8 cellular contexts compared by ENCODE assay signal in genomic region chr2:667332-668000, GRCh38. TPM values are rescaled to one million over a fixed set of nuclear protein-coding genes. Genes with fewer than 3 reads are reported as not detected.
DNase-seq lines count a peak whose midpoint lies in the region; ATAC-seq and TF ChIP-seq lines count a peak whose summit lies in the region.

No MANE protein-coding gene starts in this region.

- ATAC-seq in lower lobe of right lung (no peak), HG03045 (IDR thresholded peaks at IDR 0.05; ENCODE audit: unreplicated experiment) (no peak)

- peak; percentile 44 for DNase-seq in activated CD4-positive, alpha-beta memory T cell treated with anti-CD3 and anti-CD28 coated beads for 36 hours
- no peak for DNase-seq in activated CD4-positive, alpha-beta memory T cell treated with anti-CD3 and anti-CD28 coated beads, Interleukin-2, amount 10 ng/mL, durations not matched to agents 7 days and 5 days
- DNase-seq in M059J (ENCODE audit: low read depth) (peak; percentile 65), brain microvascular endothelial cell (peak; percentile 57), lower lobe of right lung (no peak), DMS79 treated with DMSO at 0.1 percent for 48 hours (lab: John Stamatoyannopoulos, UW) (no peak), NCI-H1417 treated with DMSO at 0.1 percent for 48 hours (lab: John Stamatoyannopoulos, UW) (no peak)

- peaks cover 18% of the 10 kb centered on the region for H3K4me1 Mint-ChIP-seq in activated CD4-positive, alpha-beta memory T cell treated with anti-CD3 and anti-CD28 coated beads for 36 hours (ENCODE audit: low read depth)
- peaks cover 13% of the 10 kb centered on the region for H3K4me1 Mint-ChIP-seq in activated CD4-positive, alpha-beta memory T cell treated with anti-CD3 and anti-CD28 coated beads, Interleukin-2, amount 10 ng/mL, durations not matched to agents 7 days and 5 days

- H3K9me3 Mint-ChIP-seq in activated CD4-positive, alpha-beta memory T cell treated with anti-CD3 and anti-CD28 coated beads for 36 hours = peaks cover 16% of the 10 kb centered on the region
- peaks cover 10% of the 10 kb centered on the region for H3K9me3 Mint-ChIP-seq in activated CD4-positive, alpha-beta memory T cell treated with anti-CD3 and anti-CD28 coated beads, Interleukin-2, amount 10 ng/mL, durations not matched to agents 7 days and 5 days

- in situ Hi-C loops in brain microvascular endothelial cell (cut with HindIII; ENCODE audit: low pct_ligation_motif_present, low sequenced_read_pairs) = no loop called here

- H3K36me3 ChIP-seq in brain microvascular endothelial cell (replicated peaks) (peaks cover 22% of the 10 kb centered on the region), lower lobe of right lung (peaks cover 75% of the 10 kb centered on the region)

- H3K4me1 ChIP-seq in lower lobe of right lung = no peaks in the 10 kb centered on the region

- POLR2A ChIA-PET in activated CD4-positive, alpha-beta memory T cell treated with anti-CD3 and anti-CD28 coated beads for 36 hours (lab: Charles Lee) = no interaction called here
- POLR2A ChIA-PET in activated CD4-positive, alpha-beta memory T cell treated with anti-CD3 and anti-CD28 coated beads, Interleukin-2, amount 10 ng/mL, durations not matched to agents 7 days and 5 days (lab: Charles Lee) = interaction anchor here (1.0 kb wide), 1 partner anchor 9 kb away, joined by 3 read pairs; no protein-coding TSS in a partner anchor

- peaks cover 63% of the 10 kb centered on the region for H3K36me3 Mint-ChIP-seq in activated CD4-positive, alpha-beta memory T cell treated with anti-CD3 and anti-CD28 coated beads for 36 hours
- peaks cover 72% of the 10 kb centered on the region for H3K36me3 Mint-ChIP-seq in activated CD4-positive, alpha-beta memory T cell treated with anti-CD3 and anti-CD28 coated beads, Interleukin-2, amount 10 ng/mL, durations not matched to agents 7 days and 5 days (ENCODE audit: low read depth)

- no peaks in the 10 kb centered on the region for H3K27me3 Mint-ChIP-seq in activated CD4-positive, alpha-beta memory T cell treated with anti-CD3 and anti-CD28 coated beads for 36 hours
- no peaks in the 10 kb centered on the region for H3K27me3 Mint-ChIP-seq in activated CD4-positive, alpha-beta memory T cell treated with anti-CD3 and anti-CD28 coated beads, Interleukin-2, amount 10 ng/mL, durations not matched to agents 7 days and 5 days

- H3K27ac ChIP-seq in brain microvascular endothelial cell = no peak overlapping the region
- H3K27ac ChIP-seq in lower lobe of right lung = no peak overlapping the region

- TF ChIP-seq CTCF in brain microvascular endothelial cell (IDR thresholded peaks at IDR 0.05; ENCODE audit: low read depth, low read length, missing control alignments) (peak; percentile 78), lower lobe of right lung (IDR thresholded peaks at IDR 0.05) (peak; percentile 28)

- no peak overlapping the region for H3K4me3 Mint-ChIP-seq in activated CD4-positive, alpha-beta memory T cell treated with anti-CD3 and anti-CD28 coated beads for 36 hours
- H3K4me3 Mint-ChIP-seq in activated CD4-positive, alpha-beta memory T cell treated with anti-CD3 and anti-CD28 coated beads, Interleukin-2, amount 10 ng/mL, durations not matched to agents 7 days and 5 days = no peak overlapping the region

- H3K4me3 ChIP-seq in brain microvascular endothelial cell (ENCODE audit: low read depth, low read length) = no peak overlapping the region
- H3K4me3 ChIP-seq in lower lobe of right lung = no peak overlapping the region

- no peaks in the 10 kb centered on the region for H3K9me3 ChIP-seq in lower lobe of right lung

- no peaks in the 10 kb centered on the region for H3K27me3 ChIP-seq in brain microvascular endothelial cell (replicated peaks)
- no peaks in the 10 kb centered on the region for H3K27me3 ChIP-seq in lower lobe of right lung (ENCODE audit: low read depth)

- H3K27ac Mint-ChIP-seq in activated CD4-positive, alpha-beta memory T cell treated with anti-CD3 and anti-CD28 coated beads for 36 hours = no peak overlapping the region
- H3K27ac Mint-ChIP-seq in activated CD4-positive, alpha-beta memory T cell treated with anti-CD3 and anti-CD28 coated beads, Interleukin-2, amount 10 ng/mL, durations not matched to agents 7 days and 5 days = no peak overlapping the region

- CTCF ChIA-PET in activated CD4-positive, alpha-beta memory T cell treated with anti-CD3 and anti-CD28 coated beads for 36 hours (lab: Charles Lee) = interaction anchor here (0.6 to 3.3 kb wide), 8 partner anchors 9 to 878 kb away, joined by 3 to 16 read pairs (median 4); partner anchors contain the start of gene TMEM18
- CTCF ChIA-PET in activated CD4-positive, alpha-beta memory T cell treated with anti-CD3 and anti-CD28 coated beads, Interleukin-2, amount 10 ng/mL, durations not matched to agents 7 days and 5 days (lab: Charles Lee) = interaction anchor here (0.7 to 2.2 kb wide), 4 partner anchors 9 to 342 kb away, joined by 3 to 8 read pairs (median 4); partner anchors contain the start of gene TMEM18

- intact Hi-C loops in activated CD4-positive, alpha-beta memory T cell treated with anti-CD3 and anti-CD28 coated beads for 36 hours (cut with micrococcal nuclease) = loop anchor here (1.0 kb wide), 2 partner anchors 9 to 421 kb away; no protein-coding TSS in a partner anchor
- intact Hi-C loops in lower lobe of right lung (cut with DNase I) = no loop called here

RNA-seq across cellular contexts. Expression of gene TMEM18, which starts 9.7 kb away (rescaled TPM):
- total RNA-seq in activated CD4-positive, alpha-beta memory T cell treated with anti-CD3 and anti-CD28 coated beads for 36 hours = 10 to 100 TPM; 20.8 to 21.8 TPM
- total RNA-seq in activated CD4-positive, alpha-beta memory T cell treated with anti-CD3 and anti-CD28 coated beads, Interleukin-2, amount 10 ng/mL, durations not matched to agents 7 days and 5 days = 10 to 100 TPM; 26.3 to 28.3 TPM
- total RNA-seq in M059J (2014; rRNA removed; shearing (Covaris generic)) = 15.3 and 29.9 TPM in 2 replicates
- 23.3 TPM for total RNA-seq in lower lobe of right lung

Comparison
In these comparisons a context has a peak if more than half of its experiments do, and no peak if none do; other contexts are left out.
1. DNase-seq: peak in activated CD4-positive, alpha-beta memory T cell treated with anti-CD3 and anti-CD28 coated beads for 36 hours (single experiment), M059J (single experiment) and brain microvascular endothelial cell (single experiment); none in activated CD4-positive, alpha-beta memory T cell treated with anti-CD3 and anti-CD28 coated beads, Interleukin-2, amount 10 ng/mL, durations not matched to agents 7 days and 5 days (single experiment), lower lobe of right lung (single experiment), DMS79 treated with DMSO at 0.1 percent for 48 hours (single experiment) and NCI-H1417 treated with DMSO at 0.1 percent for 48 hours (single experiment).